Comparison of ENCODE assay signal across 4 cellular contexts in genomic region chr7:148541891-148542504, GRCh38.
TF ChIP-seq lines count a peak whose summit lies in the region.

No MANE protein-coding gene starts in this region.

TF ChIP-seq in SK-N-SH, 30 proteins besides CTCF, POLR2A, EP300 and RAD21:
- TF ChIP-seq NRF1 (IDR thresholded peaks at IDR 0.05; ENCODE audit: low read depth, low read length) (no peak), EZH2phosphoT487 (IDR thresholded peaks at IDR 0.05; ENCODE audit: borderline replicate concordance, low read depth) (no peak), CHD2 (IDR thresholded peaks at IDR 0.05; ENCODE audit: low read length, partially characterized antibody) (no peak), RCOR1 (IDR thresholded peaks at IDR 0.05; ENCODE audit: low read length) (no peak), MEF2A (IDR thresholded peaks at IDR 0.05; ENCODE audit: borderline replicate concordance, low read depth) (no peak), FOXM1 (IDR thresholded peaks at IDR 0.05; ENCODE audit: low read depth) (no peak), SIN3A (IDR thresholded peaks at IDR 0.05; ENCODE audit: borderline replicate concordance, low read depth, low read length) (no peak), SMC3 (IDR thresholded peaks at IDR 0.05; ENCODE audit: low read depth, low read length) (no peak), GATA2 (CRISPR knock-in tag; IDR thresholded peaks at IDR 0.05) (no peak), RXRA (IDR thresholded peaks at IDR 0.05; ENCODE audit: borderline replicate concordance, low read depth) (no peak), GABPA (IDR thresholded peaks at IDR 0.05; ENCODE audit: low read depth) (no peak)
- TF ChIP-seq, protein P1, sequence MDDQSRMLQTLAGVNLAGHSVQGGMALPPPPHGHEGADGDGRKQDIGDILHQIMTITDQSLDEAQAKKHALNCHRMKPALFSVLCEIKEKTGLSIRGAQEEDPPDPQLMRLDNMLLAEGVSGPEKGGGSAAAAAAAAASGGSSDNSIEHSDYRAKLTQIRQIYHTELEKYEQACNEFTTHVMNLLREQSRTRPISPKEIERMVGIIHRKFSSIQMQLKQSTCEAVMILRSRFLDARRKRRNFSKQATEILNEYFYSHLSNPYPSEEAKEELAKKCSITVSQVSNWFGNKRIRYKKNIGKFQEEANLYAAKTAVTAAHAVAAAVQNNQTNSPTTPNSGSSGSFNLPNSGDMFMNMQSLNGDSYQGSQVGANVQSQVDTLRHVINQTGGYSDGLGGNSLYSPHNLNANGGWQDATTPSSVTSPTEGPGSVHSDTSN (IDR thresholded peaks at IDR 0.05), result no peak
- TF ChIP-seq, protein P2, sequence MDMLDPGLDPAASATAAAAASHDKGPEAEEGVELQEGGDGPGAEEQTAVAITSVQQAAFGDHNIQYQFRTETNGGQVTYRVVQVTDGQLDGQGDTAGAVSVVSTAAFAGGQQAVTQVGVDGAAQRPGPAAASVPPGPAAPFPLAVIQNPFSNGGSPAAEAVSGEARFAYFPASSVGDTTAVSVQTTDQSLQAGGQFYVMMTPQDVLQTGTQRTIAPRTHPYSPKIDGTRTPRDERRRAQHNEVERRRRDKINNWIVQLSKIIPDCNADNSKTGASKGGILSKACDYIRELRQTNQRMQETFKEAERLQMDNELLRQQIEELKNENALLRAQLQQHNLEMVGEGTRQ (IDR thresholded peaks at IDR 0.05; ENCODE audit: borderline replicate concordance, low read depth, low read length), result no peak

TF ChIP-seq in SK-N-SH treated with all-trans-retinoic acid at 6 μM for 48 hours, 23 proteins besides CTCF, POLR2A, EP300 and RAD21 (continues in another document):
- TF ChIP-seq, protein P3, sequence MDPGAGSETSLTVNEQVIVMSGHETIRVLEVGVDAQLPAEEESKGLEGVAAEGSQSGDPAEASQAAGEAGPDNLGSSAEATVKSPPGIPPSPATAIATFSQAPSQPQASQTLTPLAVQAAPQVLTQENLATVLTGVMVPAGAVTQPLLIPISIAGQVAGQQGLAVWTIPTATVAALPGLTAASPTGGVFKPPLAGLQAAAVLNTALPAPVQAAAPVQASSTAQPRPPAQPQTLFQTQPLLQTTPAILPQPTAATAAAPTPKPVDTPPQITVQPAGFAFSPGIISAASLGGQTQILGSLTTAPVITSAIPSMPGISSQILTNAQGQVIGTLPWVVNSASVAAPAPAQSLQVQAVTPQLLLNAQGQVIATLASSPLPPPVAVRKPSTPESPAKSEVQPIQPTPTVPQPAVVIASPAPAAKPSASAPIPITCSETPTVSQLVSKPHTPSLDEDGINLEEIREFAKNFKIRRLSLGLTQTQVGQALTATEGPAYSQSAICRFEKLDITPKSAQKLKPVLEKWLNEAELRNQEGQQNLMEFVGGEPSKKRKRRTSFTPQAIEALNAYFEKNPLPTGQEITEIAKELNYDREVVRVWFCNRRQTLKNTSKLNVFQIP (CRISPR knock-in tag; IDR thresholded peaks at IDR 0.05; ENCODE audit: borderline replicate concordance, low read depth), result no peak
- TF ChIP-seq OSR1 (CRISPR knock-in tag; IDR thresholded peaks at IDR 0.05) (no peak), TCF4 (CRISPR knock-in tag; IDR thresholded peaks at IDR 0.05; ENCODE audit: borderline replicate concordance) (no peak), RARB (CRISPR knock-in tag; IDR thresholded peaks at IDR 0.05) (no peak), TSHZ2 (CRISPR knock-in tag; IDR thresholded peaks at IDR 0.05) (no peak), ZNF8 (CRISPR knock-in tag; IDR thresholded peaks at IDR 0.05) (no peak), ISL1 (CRISPR knock-in tag; IDR thresholded peaks at IDR 0.05) (no peak)
- TF ChIP-seq, protein P4, sequence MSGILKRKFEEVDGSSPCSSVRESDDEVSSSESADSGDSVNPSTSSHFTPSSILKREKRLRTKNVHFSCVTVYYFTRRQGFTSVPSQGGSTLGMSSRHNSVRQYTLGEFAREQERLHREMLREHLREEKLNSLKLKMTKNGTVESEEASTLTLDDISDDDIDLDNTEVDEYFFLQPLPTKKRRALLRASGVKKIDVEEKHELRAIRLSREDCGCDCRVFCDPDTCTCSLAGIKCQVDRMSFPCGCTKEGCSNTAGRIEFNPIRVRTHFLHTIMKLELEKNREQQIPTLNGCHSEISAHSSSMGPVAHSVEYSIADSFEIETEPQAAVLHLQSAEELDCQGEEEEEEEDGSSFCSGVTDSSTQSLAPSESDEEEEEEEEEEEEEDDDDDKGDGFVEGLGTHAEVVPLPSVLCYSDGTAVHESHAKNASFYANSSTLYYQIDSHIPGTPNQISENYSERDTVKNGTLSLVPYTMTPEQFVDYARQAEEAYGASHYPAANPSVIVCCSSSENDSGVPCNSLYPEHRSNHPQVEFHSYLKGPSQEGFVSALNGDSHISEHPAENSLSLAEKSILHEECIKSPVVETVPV (CRISPR knock-in tag; IDR thresholded peaks at IDR 0.05), result no peak

TF ChIP-seq in IMR-90, 13 proteins besides CTCF, POLR2A, EP300 and RAD21:
- TF ChIP-seq MAZ (IDR thresholded peaks at IDR 0.05; ENCODE audit: borderline replicate concordance, low read depth, low read length) (no peak), NFE2L2 (IDR thresholded peaks at IDR 0.05; ENCODE audit: low read depth, low read length) (no peak), FOS (IDR thresholded peaks at IDR 0.05; ENCODE audit: low read depth, low read length) (no peak), RFX5 (IDR thresholded peaks at IDR 0.05; ENCODE audit: low read depth, low read length) (no peak), SMC3 (IDR thresholded peaks at IDR 0.05; ENCODE audit: low read depth, low read length) (no peak), RCOR1 (IDR thresholded peaks at IDR 0.05; ENCODE audit: insufficient replicate concordance, low read length) (no peak), CEBPB (IDR thresholded peaks at IDR 0.05; ENCODE audit: low read depth, low read length) (no peak), BHLHE40 (IDR thresholded peaks at IDR 0.05; ENCODE audit: low read depth, low read length) (no peak), MXI1 (IDR thresholded peaks at IDR 0.05; ENCODE audit: borderline replicate concordance, low read depth, low read length) (no peak), MAFK (IDR thresholded peaks at IDR 0.05; ENCODE audit: low read depth, low read length) (no peak), CHD1 (IDR thresholded peaks at IDR 0.05; ENCODE audit: low read depth, low read length) (no peak)
- TF ChIP-seq, protein P2 (IDR thresholded peaks at IDR 0.05; ENCODE audit: low read depth, low read length), result no peak
- TF ChIP-seq, protein P5, sequence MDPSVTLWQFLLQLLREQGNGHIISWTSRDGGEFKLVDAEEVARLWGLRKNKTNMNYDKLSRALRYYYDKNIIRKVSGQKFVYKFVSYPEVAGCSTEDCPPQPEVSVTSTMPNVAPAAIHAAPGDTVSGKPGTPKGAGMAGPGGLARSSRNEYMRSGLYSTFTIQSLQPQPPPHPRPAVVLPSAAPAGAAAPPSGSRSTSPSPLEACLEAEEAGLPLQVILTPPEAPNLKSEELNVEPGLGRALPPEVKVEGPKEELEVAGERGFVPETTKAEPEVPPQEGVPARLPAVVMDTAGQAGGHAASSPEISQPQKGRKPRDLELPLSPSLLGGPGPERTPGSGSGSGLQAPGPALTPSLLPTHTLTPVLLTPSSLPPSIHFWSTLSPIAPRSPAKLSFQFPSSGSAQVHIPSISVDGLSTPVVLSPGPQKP (IDR thresholded peaks at IDR 0.05; ENCODE audit: borderline replicate concordance, low read depth, low read length), result no peak
TF ChIP-seq in IMR-90: peak in this region for 0.

TF ChIP-seq in K562, 482 proteins besides CTCF, POLR2A, EP300 and RAD21:
- TF ChIP-seq, protein P6, sequence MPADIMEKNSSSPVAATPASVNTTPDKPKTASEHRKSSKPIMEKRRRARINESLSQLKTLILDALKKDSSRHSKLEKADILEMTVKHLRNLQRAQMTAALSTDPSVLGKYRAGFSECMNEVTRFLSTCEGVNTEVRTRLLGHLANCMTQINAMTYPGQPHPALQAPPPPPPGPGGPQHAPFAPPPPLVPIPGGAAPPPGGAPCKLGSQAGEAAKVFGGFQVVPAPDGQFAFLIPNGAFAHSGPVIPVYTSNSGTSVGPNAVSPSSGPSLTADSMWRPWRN (IDR thresholded peaks at IDR 0.05; ENCODE audit: low read depth), result no peak
- TF ChIP-seq ZNF512 (tag; IDR thresholded peaks at IDR 0.05), result peak; percentile 75; the same call in 1 of the 2 replicates
